Comparison of ENCODE assay signal across 11 cellular contexts in genomic region chr4:185020293-185020808, GRCh38. TPM values are rescaled to one million over a fixed set of nuclear protein-coding genes. Genes with fewer than 3 reads are reported as not detected.
DNase-seq lines count a peak whose midpoint lies in the region; ATAC-seq and TF ChIP-seq lines count a peak whose summit lies in the region.
"Had no signal": no experiment of that assay in that cellular context is flagged by ENCODE, and none has a peak within 500 bp of the region (broad histone marks: within the 10 kb centered on the region; RNA-seq: fewer than 3 reads in every experiment).

No MANE protein-coding gene starts in this region.

- peak overlapping the region in 1 of 4 donors; percentile 6 for H3K4me3 ChIP-seq in transverse colon
- H3K4me3 ChIP-seq: mucosa of descending colon had no signal

- TF ChIP-seq POLR2A in transverse colon (IDR thresholded peaks at IDR 0.05), result no peak

- peaks cover 0 to 25% (median 13%) of the 10 kb centered on the region in 4 donors for H3K4me1 ChIP-seq in transverse colon

- H3K27ac ChIP-seq in transverse colon, result no peak overlapping the region
- H3K27ac ChIP-seq: C4-2B had no signal

- intact Hi-C loops in transverse colon (cut with DNase I; ENCODE audit: low total_unique reads), result no loop called here

- WGBS in transverse colon (ENCODE audit: low coverage in 1 of 2), 2 donors, result 10 to 11% methylated on average over 4 to 44 of the region's 48 CpGs

- TF ChIP-seq EP300 in transverse colon (IDR thresholded peaks at IDR 0.05; ENCODE audit: low read depth), result no peak

- ATAC-seq in HG03378 (IDR thresholded peaks at IDR 0.05; ENCODE audit: unreplicated experiment), result no peak
- ATAC-seq: activated naive CD8-positive, alpha-beta T cell treated with anti-CD3 and anti-CD28 coated beads, Interleukin-2, amount 50 U/mL, for 24 hours; mucosa of descending colon had no signal

- TF ChIP-seq CTCF in transverse colon (IDR thresholded peaks at IDR 0.05), result no peak

- in situ Hi-C loops in transverse colon (cut with MboI; ENCODE audit: low pct_ligation_motif_present in 1 of 4, low pct_unique_long_range_greater_than_20kb in 1 of 4, low sequenced_read_pairs in 3 of 4), result no loop called here

- peak; percentile 33 for DNase-seq in stimulated activated CD4-positive, alpha-beta T cell treated with anti-CD3 and anti-CD28 coated beads, Interleukin-15, amount 100 ng/mL, for 24 hours
- no peak for DNase-seq in stimulated activated CD4-positive, alpha-beta T cell treated with anti-CD3 and anti-CD28 coated beads, Interleukin-4, amount 100 ng/mL, for 1 hour
- DNase-seq in astrocyte of the hippocampus (ENCODE audit: low read depth, low spot score), result peak; percentile 46
- peak; percentile 63 for DNase-seq in left kidney (ENCODE audit: low read depth, low spot score)
- DNase-seq in transverse colon, result no peak
- DNase-seq in GOT3 (lab: John Stamatoyannopoulos, UW), result no peak
- no peak for DNase-seq in GM19238 (ENCODE audit: insufficient read length, low spot score)
- DNase-seq: activated naive CD8-positive, alpha-beta T cell treated with anti-CD3 and anti-CD28 coated beads, Interleukin-2, amount 50 U/mL, for 24 hours; mucosa of descending colon had no signal

- no peaks in the 10 kb centered on the region for H3K9me3 ChIP-seq in transverse colon
- H3K9me3 ChIP-seq: mucosa of descending colon had no signal

- no peaks in the 10 kb centered on the region for H3K36me3 ChIP-seq in transverse colon

- peaks cover 98% of the 10 kb centered on the region for H3K27me3 ChIP-seq in transverse colon

RNA-seq across cellular contexts. Expression of gene HELT, which starts 2.1 kb away (rescaled TPM):
- total RNA-seq in transverse colon, result not detected
- total RNA-seq: mucosa of descending colon had no signal

Comparison
In these comparisons a context has a peak if more than half of its experiments do, and no peak if none do; other contexts are left out.
1. DNase-seq: peak in stimulated activated CD4-positive, alpha-beta T cell treated with anti-CD3 and anti-CD28 coated beads, Interleukin-15, amount 100 ng/mL, for 24 hours (single experiment), astrocyte of the hippocampus (single experiment) and left kidney (single experiment); none in stimulated activated CD4-positive, alpha-beta T cell treated with anti-CD3 and anti-CD28 coated beads, Interleukin-4, amount 100 ng/mL, for 1 hour (single experiment), transverse colon (single experiment), GOT3 (single experiment) and GM19238 (single experiment).